In the genomic region with DNA sequence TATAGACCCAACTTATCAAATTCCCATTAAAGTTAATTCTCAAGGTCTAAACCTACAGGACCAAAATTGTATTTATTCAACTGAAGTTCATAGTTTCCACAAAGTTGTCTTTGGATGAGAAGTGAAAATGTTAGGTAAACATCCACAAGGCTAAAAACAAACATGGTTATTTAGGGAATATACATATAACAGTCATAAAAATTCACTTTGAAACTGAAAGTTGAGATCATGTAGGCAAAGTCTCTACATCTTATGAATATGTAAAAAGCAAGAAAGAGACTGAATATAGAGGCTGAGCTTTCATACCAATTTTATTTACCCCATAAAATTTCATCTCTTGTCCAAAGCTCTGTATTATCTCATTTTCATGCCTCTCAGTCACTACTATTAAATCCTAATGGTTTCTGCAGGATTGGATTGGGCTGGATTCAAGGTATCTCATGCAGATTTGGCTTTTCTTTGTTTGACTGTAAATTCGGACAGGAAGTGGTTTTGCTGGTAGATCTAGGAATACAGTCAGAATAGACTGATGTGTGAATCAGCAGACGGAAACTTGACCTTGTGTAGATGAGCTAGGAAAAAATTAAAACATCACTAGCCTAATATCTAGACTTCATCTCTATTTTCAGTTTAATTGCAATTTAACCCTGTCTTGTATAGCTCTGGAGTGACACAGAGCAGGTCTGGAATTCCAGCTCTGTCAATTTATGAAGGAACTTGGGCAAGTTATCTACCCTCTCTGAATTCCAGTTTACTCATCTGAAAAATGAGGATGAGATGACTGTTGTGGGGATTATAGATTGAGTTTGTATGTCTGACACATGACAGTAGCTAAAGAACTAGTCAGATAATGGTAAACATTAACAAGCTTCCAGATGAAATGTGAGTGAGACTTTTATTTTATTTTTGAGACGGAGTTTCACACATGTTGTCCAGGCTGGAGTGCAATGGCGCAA, we compare ENCODE assay signal across 11 cellular contexts. TPM values are rescaled to one million over a fixed set of nuclear protein-coding genes. Genes with fewer than 3 reads are reported as not detected.
DNase-seq lines count a peak whose midpoint lies in the region; ATAC-seq and TF ChIP-seq lines count a peak whose summit lies in the region.
"Had no signal": no experiment of that assay in that cellular context is flagged by ENCODE, and none has a peak within 500 bp of the region (broad histone marks: within the 10 kb centered on the region; RNA-seq: fewer than 3 reads in every experiment).

No MANE protein-coding gene starts in this region.

- peaks cover 0 to 7% (median 2%) of the 10 kb centered on the region in 3 donors for H3K27me3 ChIP-seq in stomach

- no peak overlapping the region for H3K27ac ChIP-seq in stomach

- no peak for TF ChIP-seq EP300 in stomach (IDR thresholded peaks at IDR 0.05)

- no peaks in the 10 kb centered on the region for H3K36me3 ChIP-seq in stomach

- WGBS in stomach, 5 donors = 82 to 84% (median 84%) methylated on average over 4 of the region's 4 CpGs

- TF ChIP-seq CTCF in stomach (IDR thresholded peaks at IDR 0.05) = no peak

- H3K4me1 ChIP-seq in stomach = no peaks in the 10 kb centered on the region

- DNase-seq in Daoy (ENCODE audit: low read depth) (peak; percentile 60), amniotic epithelial cell (ENCODE audit: low read depth) (peak; percentile 20), NCI-H526 (lab: John Stamatoyannopoulos, UW) (no peak), stomach (no peak), CD1c-positive myeloid dendritic cell (ENCODE audit: extremely low spot score) (no peak)
- DNase-seq: AML-193; naive thymus-derived CD4-positive, alpha-beta T cell had no signal

- no peak overlapping the region for H3K4me3 ChIP-seq in stomach

- ATAC-seq in GM19463 (IDR thresholded peaks at IDR 0.05; ENCODE audit: unreplicated experiment) (peak; percentile 86), HG03175 (IDR thresholded peaks at IDR 0.05; ENCODE audit: unreplicated experiment) (peak; percentile 70), HG02884 (IDR thresholded peaks at IDR 0.05; ENCODE audit: unreplicated experiment) (no peak)
- ATAC-seq: naive thymus-derived CD4-positive, alpha-beta T cell; SK-N-SH treated with all-trans-retinoic acid at 6 μM for 48 hours had no signal

- no peaks in the 10 kb centered on the region for H3K9me3 ChIP-seq in stomach

- no peak for TF ChIP-seq POLR2A in stomach (IDR thresholded peaks at IDR 0.05)

- intact Hi-C loops in stomach (cut with DNase I; ENCODE audit: low total_unique reads) = no loop called here

RNA-seq across cellular contexts. Expression of gene SKAP2, which starts 27.3 kb away (rescaled TPM):
- total RNA-seq in Daoy (2014; rRNA removed; shearing (Covaris generic)) = 33.8 and 41.8 TPM in 2 replicates
- total RNA-seq in stomach = 100 to 1,000 TPM in 1 of 5 donors, 10 to 100 TPM in 2, 1 to 10 TPM in 2; 4.6 to 127 (median 12.3) TPM
- polyA plus RNA-seq in stomach = 10 to 100 TPM in 1 of 3 donors, 1 to 10 TPM in 2; 8.9 to 10.0 (median 9.2) TPM

Comparison
In these comparisons a context has a peak if more than half of its experiments do, and no peak if none do; other contexts are left out.
1. DNase-seq: peak in Daoy (single experiment) and amniotic epithelial cell (single experiment); none in NCI-H526 (0 of 2), stomach (single experiment) and CD1c-positive myeloid dendritic cell (single experiment).